1 cellular context compared by ENCODE assay signal in the genomic region with DNA sequence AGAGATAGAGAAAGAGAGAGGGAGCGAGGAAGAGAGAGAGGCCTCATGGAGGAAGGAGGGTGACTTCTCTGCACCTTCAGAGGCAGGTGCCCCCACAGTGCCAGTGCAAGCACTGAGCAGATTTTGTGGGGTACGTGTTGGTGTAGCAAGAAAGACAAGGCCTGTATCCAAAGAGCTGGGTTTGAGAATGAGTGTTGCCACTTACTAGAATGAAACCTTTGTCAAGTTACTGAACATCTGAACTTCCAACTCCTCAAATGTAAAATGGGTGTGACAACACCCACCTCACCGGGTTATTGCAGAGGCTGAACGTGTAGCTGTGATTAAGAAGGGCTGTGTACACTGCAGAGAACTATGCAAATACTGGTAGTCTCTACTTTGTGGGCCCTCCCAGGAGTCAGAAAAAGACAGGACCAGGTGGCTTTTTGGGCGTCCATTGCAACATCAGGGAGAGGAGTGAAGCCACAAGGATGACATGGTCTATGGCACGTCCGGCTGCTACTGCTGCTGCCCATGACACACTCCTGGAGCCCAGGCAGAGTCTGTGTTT.
TF ChIP-seq lines count a peak whose summit lies in the region.

No MANE protein-coding gene starts in this region.

TF ChIP-seq in GM12878, 131 proteins besides CTCF, POLR2A, EP300 and RAD21 (continued from another document):
- TF ChIP-seq CUX1 (IDR thresholded peaks at IDR 0.05; ENCODE audit: insufficient replicate concordance, low read depth, low read length), result no peak
- no peak for TF ChIP-seq NR2C1 (IDR thresholded peaks at IDR 0.05)
- TF ChIP-seq SIN3A (IDR thresholded peaks at IDR 0.05; ENCODE audit: low read depth, low read length), result no peak
- TF ChIP-seq ESRRA (IDR thresholded peaks at IDR 0.05; ENCODE audit: low read length), result no peak
- TF ChIP-seq KLF5 (IDR thresholded peaks at IDR 0.05; ENCODE audit: partially characterized antibody), result no peak
- TF ChIP-seq YY1 (IDR thresholded peaks at IDR 0.05; ENCODE audit: low read depth, low read length), result no peak
- no peak for TF ChIP-seq CREM (IDR thresholded peaks at IDR 0.05; ENCODE audit: low read depth)
- TF ChIP-seq STAT3 (IDR thresholded peaks at IDR 0.05; ENCODE audit: low read depth, low read length), result no peak
- no peak for TF ChIP-seq EGR1 (IDR thresholded peaks at IDR 0.05; ENCODE audit: borderline replicate concordance in 1 of 2, low read depth in 2 of 2, low read length in 2 of 2)
- TF ChIP-seq ZNF24 (IDR thresholded peaks at IDR 0.05), result no peak
- TF ChIP-seq ZNF592 (IDR thresholded peaks at IDR 0.05), result no peak
- TF ChIP-seq DPF2 (IDR thresholded peaks at IDR 0.05), result no peak
- TF ChIP-seq, protein P1, sequence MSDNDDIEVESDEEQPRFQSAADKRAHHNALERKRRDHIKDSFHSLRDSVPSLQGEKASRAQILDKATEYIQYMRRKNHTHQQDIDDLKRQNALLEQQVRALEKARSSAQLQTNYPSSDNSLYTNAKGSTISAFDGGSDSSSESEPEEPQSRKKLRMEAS (IDR thresholded peaks at IDR 0.05; ENCODE audit: low read depth, low read length), result no peak
- no peak for TF ChIP-seq SMAD1 (IDR thresholded peaks at IDR 0.05; ENCODE audit: low read depth, partially characterized antibody)
- no peak for TF ChIP-seq MYB (IDR thresholded peaks at IDR 0.05; ENCODE audit: borderline replicate concordance, low read depth, low read length)
- TF ChIP-seq, protein P2, sequence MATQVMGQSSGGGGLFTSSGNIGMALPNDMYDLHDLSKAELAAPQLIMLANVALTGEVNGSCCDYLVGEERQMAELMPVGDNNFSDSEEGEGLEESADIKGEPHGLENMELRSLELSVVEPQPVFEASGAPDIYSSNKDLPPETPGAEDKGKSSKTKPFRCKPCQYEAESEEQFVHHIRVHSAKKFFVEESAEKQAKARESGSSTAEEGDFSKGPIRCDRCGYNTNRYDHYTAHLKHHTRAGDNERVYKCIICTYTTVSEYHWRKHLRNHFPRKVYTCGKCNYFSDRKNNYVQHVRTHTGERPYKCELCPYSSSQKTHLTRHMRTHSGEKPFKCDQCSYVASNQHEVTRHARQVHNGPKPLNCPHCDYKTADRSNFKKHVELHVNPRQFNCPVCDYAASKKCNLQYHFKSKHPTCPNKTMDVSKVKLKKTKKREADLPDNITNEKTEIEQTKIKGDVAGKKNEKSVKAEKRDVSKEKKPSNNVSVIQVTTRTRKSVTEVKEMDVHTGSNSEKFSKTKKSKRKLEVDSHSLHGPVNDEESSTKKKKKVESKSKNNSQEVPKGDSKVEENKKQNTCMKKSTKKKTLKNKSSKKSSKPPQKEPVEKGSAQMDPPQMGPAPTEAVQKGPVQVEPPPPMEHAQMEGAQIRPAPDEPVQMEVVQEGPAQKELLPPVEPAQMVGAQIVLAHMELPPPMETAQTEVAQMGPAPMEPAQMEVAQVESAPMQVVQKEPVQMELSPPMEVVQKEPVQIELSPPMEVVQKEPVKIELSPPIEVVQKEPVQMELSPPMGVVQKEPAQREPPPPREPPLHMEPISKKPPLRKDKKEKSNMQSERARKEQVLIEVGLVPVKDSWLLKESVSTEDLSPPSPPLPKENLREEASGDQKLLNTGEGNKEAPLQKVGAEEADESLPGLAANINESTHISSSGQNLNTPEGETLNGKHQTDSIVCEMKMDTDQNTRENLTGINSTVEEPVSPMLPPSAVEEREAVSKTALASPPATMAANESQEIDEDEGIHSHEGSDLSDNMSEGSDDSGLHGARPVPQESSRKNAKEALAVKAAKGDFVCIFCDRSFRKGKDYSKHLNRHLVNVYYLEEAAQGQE (IDR thresholded peaks at IDR 0.05; ENCODE audit: low read depth, low read length), result no peak
- TF ChIP-seq ATF3 (IDR thresholded peaks at IDR 0.05; ENCODE audit: borderline replicate concordance, extremely low read depth, low read depth, low read length), result no peak
